ENCODE assay signal across 8 cellular contexts in genomic region chr19:46678110-46678732, GRCh38.
DNase-seq lines count a peak whose midpoint lies in the region; ATAC-seq and TF ChIP-seq lines count a peak whose summit lies in the region.

No MANE protein-coding gene starts in this region.

- TF ChIP-seq CTCF in HEK293 (tag by site-specific recombination; IDR thresholded peaks at IDR 0.05): no peak

- TF ChIP-seq POLR2A in erythroblast (IDR thresholded peaks at IDR 0.05; ENCODE audit: low read length) (no peak), GM18505 (IDR thresholded peaks at IDR 0.05; ENCODE audit: borderline replicate concordance, extremely low read depth, insufficient read depth, insufficient read length) (no peak)

- H3K9me3 ChIP-seq in HEK293 (ENCODE audit: control insufficient read depth, insufficient read depth, low read depth, low read length): no peaks in the 10 kb centered on the region

- peak; percentile 64 for DNase-seq in activated CD4-positive, alpha-beta T cell treated with anti-CD3 and anti-CD28 coated beads, Interleukin-2, amount 50 U/mL, for 1 hour
- peak; percentile 53 to 63 for DNase-seq in erythroblast (lab: John Stamatoyannopoulos, UW)
- DNase-seq in stimulated activated CD8-positive, alpha-beta memory T cell treated with anti-CD3 and anti-CD28 coated beads, Interleukin-7, amount 100 ng/mL, for 4 hours (ENCODE audit: low read depth in 2 of 2): peak; percentile 17 to 25
- no peak for DNase-seq in foreskin melanocyte
- DNase-seq in hippocampal formation (lab: John Stamatoyannopoulos, UW): no peak

- H3K36me3 ChIP-seq in HEK293 (ENCODE audit: control insufficient read depth in 2 of 2, insufficient read depth in 1 of 2, low read length in 2 of 2): peaks cover 65 to 80% of the 10 kb centered on the region in 2 experiments; a peak in 2 of 3 replicates

- CTCF ChIA-PET in HEK293 (lab: Yijun Ruan, JAX): interaction anchor here (1.0 kb wide), 1 partner anchor 61 kb away, joined by 3 read pairs; no protein-coding TSS in a partner anchor

- no peak for ATAC-seq in GM18505 (IDR thresholded peaks at IDR 0.05; ENCODE audit: unreplicated experiment)
- ATAC-seq in GM19324 (IDR thresholded peaks at IDR 0.05; ENCODE audit: low FRiP score, unreplicated experiment): no peak

- no peak overlapping the region for H3K4me3 ChIP-seq in HEK293 (ENCODE audit: low read depth, low read length)

- POLR2A ChIA-PET in HEK293 (lab: Yijun Ruan, JAX): no interaction called here

- H3K27ac ChIP-seq in HEK293 (ENCODE audit: extremely low read depth, low read depth, low read length): no peak overlapping the region

- no peaks in the 10 kb centered on the region for H3K4me1 ChIP-seq in HEK293 (ENCODE audit: control insufficient read depth, insufficient read depth, low read length)

TF ChIP-seq in HEK293, 187 proteins besides CTCF, POLR2A, EP300 and RAD21:
- TF ChIP-seq ZNF621 (tag by site-specific recombination; IDR thresholded peaks at IDR 0.05): no peak
- no peak for TF ChIP-seq ZNF157 (tag by site-specific recombination; IDR thresholded peaks at IDR 0.05)
- no peak for TF ChIP-seq ZBTB26 (tag by site-specific recombination; optimal IDR thresholded peaks at IDR 0.05)
- TF ChIP-seq SP2 (tag by site-specific recombination; IDR thresholded peaks at IDR 0.05): peak; percentile 39
- no peak for TF ChIP-seq ZFHX2 (tag by site-specific recombination; conservative IDR thresholded peaks at IDR 0.05)
- peak; percentile 59 for TF ChIP-seq KLF1 (tag by site-specific recombination; IDR thresholded peaks at IDR 0.05)
- 0 out of 2 replicates have a peak, but pooled peaks have one; percentile 17 for TF ChIP-seq KLF9 (tag by site-specific recombination; IDR thresholded peaks at IDR 0.05; ENCODE audit: low read depth)
- TF ChIP-seq ZNF280C (tag by site-specific recombination; IDR thresholded peaks at IDR 0.05): no peak
- TF ChIP-seq SP3 (tag by site-specific recombination; IDR thresholded peaks at IDR 0.05): 0 out of 2 replicates have a peak, but pooled peaks have one; percentile 14
- peak; percentile 37; the same call in 1 of the 2 replicates for TF ChIP-seq ZNF600 (tag by site-specific recombination; IDR thresholded peaks at IDR 0.05)
TF ChIP-seq in HEK293: peak in this region for 5.

Comparison
In these comparisons a context has a peak if more than half of its experiments do, and no peak if none do; other contexts are left out.
1. DNase-seq: peak in activated CD4-positive, alpha-beta T cell treated with anti-CD3 and anti-CD28 coated beads, Interleukin-2, amount 50 U/mL, for 1 hour (single experiment), erythroblast (2 of 2) and stimulated activated CD8-positive, alpha-beta memory T cell treated with anti-CD3 and anti-CD28 coated beads, Interleukin-7, amount 100 ng/mL, for 4 hours (2 of 2); none in foreskin melanocyte (single experiment) and hippocampal formation (0 of 2).